Comparison of ENCODE assay signal across 18 cellular contexts in genomic region chr15:89199734-89200133, GRCh38. TPM values are rescaled to one million over a fixed set of nuclear protein-coding genes. Genes with fewer than 3 reads are reported as not detected.
A peak's percentile ranks its signal among the peaks of the same experiment; 100 is the strongest.
DNase-seq lines count a peak whose midpoint lies in the region; ATAC-seq and TF ChIP-seq lines count a peak whose summit lies in the region.
"Had no signal": no experiment of that assay in that cellular context is flagged by ENCODE, and none has a peak within 500 bp of the region (broad histone marks: within the 10 kb centered on the region; RNA-seq: fewer than 3 reads in every experiment).

No MANE protein-coding gene starts in this region.

- no peak for TF ChIP-seq POLR2A in body of pancreas (IDR thresholded peaks at IDR 0.05)

- WGBS in body of pancreas, 2 donors: 36 to 46% methylated on average over 6 of the region's 6 CpGs

- H3K9me3 Mint-ChIP-seq in nephron: no peaks in the 10 kb centered on the region
- H3K9me3 Mint-ChIP-seq in HFFc6: no peaks in the 10 kb centered on the region
- H3K9me3 Mint-ChIP-seq: activated T-helper 2 cell treated with anti-CD3 and anti-CD28 coated beads, Interferon-gamma antibody, Interleukin-2, Interleukin-4, amounts not matched to agents 10 μg/mL and 5 μg/mL and 100 μg/mL, durations not matched to agents 14 hours and 24 hours and 36 hours; CD4-positive, alpha-beta memory T cell had no signal

- H3K4me1 Mint-ChIP-seq in nephron: peaks cover 14% of the 10 kb centered on the region
- H3K4me1 Mint-ChIP-seq in HFFc6 (ENCODE audit: low read depth): peaks cover 37% of the 10 kb centered on the region

- peaks cover 12% of the 10 kb centered on the region for H3K36me3 Mint-ChIP-seq in nephron (ENCODE audit: low read depth)
- peaks cover 9% of the 10 kb centered on the region for H3K36me3 Mint-ChIP-seq in HFFc6 (ENCODE audit: low read depth)

- H3K27ac ChIP-seq in body of pancreas (peak overlapping the region; percentile 56 to 85 (median 80)), left ventricle myocardium inferior (replicated peaks) (peak overlapping the region; percentile 55)
- H3K27ac ChIP-seq: adrenal gland, thyroid gland had no signal

- peaks cover 53% of the 10 kb centered on the region for H3K4me1 ChIP-seq in body of pancreas
- H3K4me1 ChIP-seq in left ventricle myocardium inferior: peaks cover 58% of the 10 kb centered on the region
- H3K4me1 ChIP-seq: adrenal gland had no signal

- no peaks in the 10 kb centered on the region for H3K27me3 ChIP-seq in body of pancreas
- no peaks in the 10 kb centered on the region for H3K27me3 ChIP-seq in left ventricle myocardium inferior (ENCODE audit: low read depth)
- H3K27me3 ChIP-seq: adrenal gland, thyroid gland had no signal

- H3K4me3 Mint-ChIP-seq in nephron (no peak overlapping the region), HFFc6 (no peak overlapping the region)

- H3K27ac Mint-ChIP-seq in nephron (peak overlapping the region; percentile 51 to 88 (median 57)), HFFc6 (no peak overlapping the region)
- H3K27ac Mint-ChIP-seq: activated T-helper 2 cell treated with anti-CD3 and anti-CD28 coated beads, Interferon-gamma antibody, Interleukin-2, Interleukin-4, amounts not matched to agents 10 μg/mL and 5 μg/mL and 100 μg/mL, durations not matched to agents 14 hours and 24 hours and 36 hours had no signal

- intact Hi-C loops in body of pancreas (cut with DNase I): no loop called here
- intact Hi-C loops in left ventricle myocardium inferior (cut with micrococcal nuclease): no loop called here

- ATAC-seq in body of pancreas: no peak
- no peak for ATAC-seq in GM19395 (IDR thresholded peaks at IDR 0.05; ENCODE audit: unreplicated experiment)
- ATAC-seq: PC-3 had no signal

- H3K4me3 ChIP-seq in body of pancreas: no peak overlapping the region
- H3K4me3 ChIP-seq in left ventricle myocardium inferior: no peak overlapping the region
- H3K4me3 ChIP-seq: adrenal gland, thyroid gland had no signal

- TF ChIP-seq CTCF in body of pancreas (IDR thresholded peaks at IDR 0.05) (no peak), left ventricle myocardium inferior (IDR thresholded peaks at IDR 0.05; ENCODE audit: borderline replicate concordance) (no peak), nephron (IDR thresholded peaks at IDR 0.05; ENCODE audit: unreplicated experiment in 3 of 3) (no peak), HFFc6 (IDR thresholded peaks at IDR 0.05) (no peak)

- peaks cover 3 to 7% of the 10 kb centered on the region in 2 donors for H3K36me3 ChIP-seq in body of pancreas (replicated peaks in 1 of 2; ENCODE audit: insufficient read depth in 1 of 2, low read depth in 2 of 2)
- peaks cover 51% of the 10 kb centered on the region for H3K36me3 ChIP-seq in left ventricle myocardium inferior
- H3K36me3 ChIP-seq: thyroid gland had no signal

- DNase-seq in Ammon's horn (ENCODE audit: low spot score) (peak; percentile 74), body of pancreas (peak in 1 of 4 donors; percentile 35), left ventricle myocardium inferior (peak; percentile 36), HFFc6 (no peak), NCI-H524 (lab: John Stamatoyannopoulos, UW) (no peak), NCI-H2196 (lab: John Stamatoyannopoulos, UW; ENCODE audit: unreplicated experiment) (no peak)
- DNase-seq: activated CD8-positive, alpha-beta memory T cell treated with anti-CD3 and anti-CD28 coated beads for 24 hours; adrenal gland; CD4-positive, alpha-beta memory T cell; NCI-H1105; NCI-H510A; PC-3; thyroid gland had no signal

- H3K27me3 Mint-ChIP-seq in nephron (ENCODE audit: low read depth): no peaks in the 10 kb centered on the region
- H3K27me3 Mint-ChIP-seq in HFFc6 (ENCODE audit: insufficient read depth): no peaks in the 10 kb centered on the region
- H3K27me3 Mint-ChIP-seq: CD4-positive, alpha-beta memory T cell had no signal

- H3K9me3 ChIP-seq in body of pancreas (no peaks in the 10 kb centered on the region), left ventricle myocardium inferior (replicated peaks) (no peaks in the 10 kb centered on the region)
- H3K9me3 ChIP-seq: adrenal gland, thyroid gland had no signal

RNA-seq across cellular contexts. Expression of gene RLBP1, which starts 21.6 kb away (rescaled TPM):
- total RNA-seq in body of pancreas: not detected
- total RNA-seq in left ventricle myocardium inferior: not detected
- not detected for total RNA-seq in HFFc6 (2021; fragmentation: NEBNext Ultra II Directional; extraction: Animal tissue kit (Norgen Biotek cat#: 25700))
- total RNA-seq: A673; adrenal gland; CD4-positive, alpha-beta memory T cell; mesenteric fat pad; PC-3; thyroid gland had no signal

RNA-seq across cellular contexts. Expression of gene FANCI, which starts 44.0 kb away (rescaled TPM):
- total RNA-seq in body of pancreas: 1 to 10 TPM; 1.0 to 7.3 TPM
- total RNA-seq in left ventricle myocardium inferior: 2.7 TPM
- total RNA-seq in HFFc6 (2021; fragmentation: NEBNext Ultra II Directional; extraction: Animal tissue kit (Norgen Biotek cat#: 25700)): 10 to 100 TPM; 22.3 to 50.8 (median 48.4) TPM

Comparison
In these comparisons a context has a peak if more than half of its experiments do, and no peak if none do; other contexts are left out.
1. DNase-seq: peak in Ammon's horn (single experiment) and left ventricle myocardium inferior (single experiment); none in HFFc6 (single experiment), NCI-H524 (0 of 2) and NCI-H2196 (single experiment).